In the genomic region with DNA sequence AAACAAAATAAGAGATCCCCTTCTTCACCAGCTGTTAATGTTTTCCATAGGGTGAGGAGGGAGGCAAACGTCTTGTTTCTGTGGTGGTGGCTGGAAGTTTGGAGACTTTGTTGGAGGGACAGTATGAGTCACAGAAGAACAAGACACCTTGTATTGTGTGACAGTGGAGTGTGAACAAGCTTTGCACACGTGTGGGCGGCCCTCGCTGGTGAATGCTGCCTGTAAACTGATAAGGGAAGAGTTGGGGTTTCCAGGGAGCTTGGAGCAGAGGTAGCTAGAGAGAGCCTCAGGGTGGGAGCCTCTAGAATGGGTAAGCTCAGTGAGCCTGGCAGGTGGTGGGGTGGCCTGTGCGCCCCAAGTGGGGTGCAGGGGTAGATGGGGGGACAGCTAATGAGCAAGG, we compare ENCODE assay signal across 15 cellular contexts.
A peak's percentile ranks its signal among the peaks of the same experiment; 100 is the strongest.
DNase-seq lines count a peak whose midpoint lies in the region; TF ChIP-seq lines count a peak whose summit lies in the region.
"Had no signal": no experiment of that assay in that cellular context is flagged by ENCODE, and none has a peak within 500 bp of the region (broad histone marks: within the 10 kb centered on the region; RNA-seq: fewer than 3 reads in every experiment).

No MANE protein-coding gene starts in this region.

- CTCF ChIA-PET in activated CD4-positive, alpha-beta memory T cell treated with anti-CD3 and anti-CD28 coated beads for 36 hours (lab: Charles Lee), result interaction anchor here (0.7 to 1.5 kb wide), 4 partner anchors 11 to 208 kb away, joined by 3 to 6 read pairs (median 4); no protein-coding TSS in a partner anchor
- CTCF ChIA-PET in Caco-2 (lab: Charles Lee), result interaction anchor here (0.5 kb wide), 1 partner anchor 1135 kb away, joined by 3 read pairs; no protein-coding TSS in a partner anchor

- H3K4me3 ChIP-seq in endodermal cell (ENCODE audit: low read length), result no peak overlapping the region
- no peak overlapping the region for H3K4me3 ChIP-seq in Caco-2 (ENCODE audit: low read depth, low read length)
- H3K4me3 ChIP-seq: pancreas, sigmoid colon had no signal

- H3K9me3 ChIP-seq in endodermal cell (ENCODE audit: control insufficient read depth, low read length) (no peaks in the 10 kb centered on the region), Caco-2 (no peaks in the 10 kb centered on the region)
- H3K9me3 ChIP-seq: pancreas, sigmoid colon had no signal

- DNase-seq in activated naive CD4-positive, alpha-beta T cell treated with Interleukin-2 at 50 U/mL for 16 hours, result peak; percentile 21
- DNase-seq in activated naive CD4-positive, alpha-beta T cell treated with anti-CD3 and anti-CD28 coated beads, Interleukin-2, amount 50 U/mL, for 16 hours, result no peak
- peak; percentile 64 for DNase-seq in activated CD4-positive, alpha-beta memory T cell treated with anti-CD3 and anti-CD28 coated beads for 36 hours
- DNase-seq in endodermal cell, result no peak
- DNase-seq in Caco-2, result no peak
- DNase-seq in NCI-H1092 treated with DMSO at 0.1 percent for 48 hours (lab: John Stamatoyannopoulos, UW), result no peak
- no peak for DNase-seq in endothelial cell (ENCODE audit: low spot score)
- DNase-seq: CD8-positive, alpha-beta memory T cell; DND-41; NCI-H1417 treated with DMSO at 0.1 percent for 48 hours; NCI-H2171 treated with DMSO at 0.1 percent for 48 hours; NCI-H82; pancreas; sigmoid colon had no signal

- peaks cover 31% of the 10 kb centered on the region for H3K4me1 Mint-ChIP-seq in activated CD4-positive, alpha-beta memory T cell treated with anti-CD3 and anti-CD28 coated beads for 36 hours (ENCODE audit: low read depth)
- H3K4me1 Mint-ChIP-seq in endodermal cell (peaks cover 19% of the 10 kb centered on the region), Caco-2 (ENCODE audit: low read depth, unreplicated experiment) (peaks cover 16% of the 10 kb centered on the region), endothelial cell (ENCODE audit: unreplicated experiment) (peaks cover 48% of the 10 kb centered on the region)
- H3K4me1 Mint-ChIP-seq in stimulated activated naive CD8-positive, alpha-beta T cell treated with anti-CD3 and anti-CD28 coated beads, Interleukin-15, Interleukin-2, amounts not matched to agents 100 ng/mL and 50 ng/mL, for 24 hours (ENCODE audit: low read depth), result peaks cover 64% of the 10 kb centered on the region

- 89 to 96% methylated on average over 4 to 5 of the region's 5 CpGs for WGBS in endodermal cell (ENCODE audit: insufficient coverage in 1 of 2, insufficient read length in 1 of 2), 2 experiments

- TF ChIP-seq CTCF in endodermal cell (conservative IDR thresholded peaks at IDR 0.05) (no peak), Caco-2 (IDR thresholded peaks at IDR 0.05; ENCODE audit: insufficient read depth in 1 of 2, low read depth in 1 of 2, low read length in 1 of 2, severe bottlenecking in 1 of 2, unreplicated experiment in 1 of 2) (no peak), endothelial cell (IDR thresholded peaks at IDR 0.05; ENCODE audit: unreplicated experiment) (no peak)

- H3K9me3 Mint-ChIP-seq in activated CD4-positive, alpha-beta memory T cell treated with anti-CD3 and anti-CD28 coated beads for 36 hours, result no peaks in the 10 kb centered on the region
- H3K9me3 Mint-ChIP-seq in endodermal cell (no peaks in the 10 kb centered on the region), Caco-2 (ENCODE audit: unreplicated experiment) (no peaks in the 10 kb centered on the region), endothelial cell (ENCODE audit: unreplicated experiment) (no peaks in the 10 kb centered on the region)
- H3K9me3 Mint-ChIP-seq in stimulated activated naive CD8-positive, alpha-beta T cell treated with anti-CD3 and anti-CD28 coated beads, Interleukin-15, Interleukin-2, amounts not matched to agents 100 ng/mL and 50 ng/mL, for 24 hours, result no peaks in the 10 kb centered on the region
- H3K9me3 Mint-ChIP-seq: CD8-positive, alpha-beta memory T cell had no signal

- H3K27me3 ChIP-seq in endodermal cell (ENCODE audit: control insufficient read depth, insufficient read depth, low read length, poor library complexity, severe bottlenecking) (no peaks in the 10 kb centered on the region), Caco-2 (replicated peaks; ENCODE audit: control insufficient read depth, insufficient read depth, low read length) (no peaks in the 10 kb centered on the region)
- H3K27me3 ChIP-seq: pancreas, sigmoid colon had no signal

- POLR2A ChIA-PET in activated CD4-positive, alpha-beta memory T cell treated with anti-CD3 and anti-CD28 coated beads for 36 hours (lab: Charles Lee), result interaction anchor here (0.9 to 1.3 kb wide), 3 partner anchors 30 to 136 kb away, joined by 3 to 5 read pairs (median 4); a partner anchor contains a TSS
- POLR2A ChIA-PET in Caco-2 (lab: Charles Lee), result no interaction called here

- peak overlapping the region; percentile 5 for H3K4me3 Mint-ChIP-seq in activated CD4-positive, alpha-beta memory T cell treated with anti-CD3 and anti-CD28 coated beads for 36 hours
- no peak overlapping the region for H3K4me3 Mint-ChIP-seq in endodermal cell
- H3K4me3 Mint-ChIP-seq in stimulated activated naive CD8-positive, alpha-beta T cell treated with anti-CD3 and anti-CD28 coated beads, Interleukin-15, Interleukin-2, amounts not matched to agents 100 ng/mL and 50 ng/mL, for 24 hours, result peak overlapping the region; percentile 63
- no peak overlapping the region for H3K4me3 Mint-ChIP-seq in Caco-2 (ENCODE audit: unreplicated experiment)
- no peak overlapping the region for H3K4me3 Mint-ChIP-seq in endothelial cell (ENCODE audit: unreplicated experiment)
- H3K4me3 Mint-ChIP-seq: CD8-positive, alpha-beta memory T cell had no signal

- H3K27ac ChIP-seq in endodermal cell (ENCODE audit: low read depth, low read length), result no peak overlapping the region
- H3K27ac ChIP-seq: pancreas, sigmoid colon had no signal

- peaks cover 7% of the 10 kb centered on the region for H3K27me3 Mint-ChIP-seq in activated CD4-positive, alpha-beta memory T cell treated with anti-CD3 and anti-CD28 coated beads for 36 hours
- H3K27me3 Mint-ChIP-seq in endodermal cell (ENCODE audit: insufficient read depth), result no peaks in the 10 kb centered on the region
- H3K27me3 Mint-ChIP-seq in stimulated activated naive CD8-positive, alpha-beta T cell treated with anti-CD3 and anti-CD28 coated beads, Interleukin-15, Interleukin-2, amounts not matched to agents 100 ng/mL and 50 ng/mL, for 24 hours, result no peaks in the 10 kb centered on the region
- no peaks in the 10 kb centered on the region for H3K27me3 Mint-ChIP-seq in Caco-2 (ENCODE audit: insufficient read depth, unreplicated experiment)
- peaks cover 4% of the 10 kb centered on the region for H3K27me3 Mint-ChIP-seq in endothelial cell (ENCODE audit: unreplicated experiment)

- no TSS peak for BruUV-seq in Caco-2 (replicated peaks; lab: Mats Ljungman, UMichigan)

- H3K4me1 ChIP-seq in endodermal cell (ENCODE audit: control insufficient read depth, insufficient read depth, low read length), result no peaks in the 10 kb centered on the region
- H3K4me1 ChIP-seq in Caco-2, result peaks cover 12% of the 10 kb centered on the region; the same call in 1 of the 2 replicates

- H3K36me3 Mint-ChIP-seq in activated CD4-positive, alpha-beta memory T cell treated with anti-CD3 and anti-CD28 coated beads for 36 hours, result no peaks in the 10 kb centered on the region
- H3K36me3 Mint-ChIP-seq in endodermal cell (ENCODE audit: low read depth), result no peaks in the 10 kb centered on the region
- H3K36me3 Mint-ChIP-seq in stimulated activated naive CD8-positive, alpha-beta T cell treated with anti-CD3 and anti-CD28 coated beads, Interleukin-15, Interleukin-2, amounts not matched to agents 100 ng/mL and 50 ng/mL, for 24 hours (ENCODE audit: low read depth), result no peaks in the 10 kb centered on the region
- peaks cover 5% of the 10 kb centered on the region for H3K36me3 Mint-ChIP-seq in Caco-2 (ENCODE audit: insufficient read depth, unreplicated experiment)
- no peaks in the 10 kb centered on the region for H3K36me3 Mint-ChIP-seq in endothelial cell (ENCODE audit: low read depth, unreplicated experiment)

- intact Hi-C loops in activated CD4-positive, alpha-beta memory T cell treated with anti-CD3 and anti-CD28 coated beads for 36 hours (cut with micrococcal nuclease), result no loop called here
- intact Hi-C loops in Caco-2 (cut with micrococcal nuclease; ENCODE audit: unreplicated experiment), result loop anchor here (10.0 kb wide), 1 partner anchor 135 kb away; a partner anchor contains a TSS

- H3K36me3 ChIP-seq in endodermal cell (ENCODE audit: control insufficient read depth, insufficient read depth, low read length) (no peaks in the 10 kb centered on the region), Caco-2 (ENCODE audit: control insufficient read depth, insufficient read depth, low read length) (no peaks in the 10 kb centered on the region)
- H3K36me3 ChIP-seq: pancreas, sigmoid colon had no signal

- H3K27ac Mint-ChIP-seq in activated CD4-positive, alpha-beta memory T cell treated with anti-CD3 and anti-CD28 coated beads for 36 hours, result no peak overlapping the region
- H3K27ac Mint-ChIP-seq in endodermal cell (peak overlapping the region; percentile 62), Caco-2 (ENCODE audit: unreplicated experiment) (no peak overlapping the region), endothelial cell (ENCODE audit: unreplicated experiment) (no peak overlapping the region)
- H3K27ac Mint-ChIP-seq in stimulated activated naive CD8-positive, alpha-beta T cell treated with anti-CD3 and anti-CD28 coated beads, Interleukin-15, Interleukin-2, amounts not matched to agents 100 ng/mL and 50 ng/mL, for 24 hours, result peak overlapping the region; percentile 91

- H3K9ac ChIP-seq in endodermal cell (ENCODE audit: extremely low read depth, low read length, poor library complexity, severe bottlenecking), result no peak overlapping the region

Comparison
In these comparisons a context has a peak if more than half of its experiments do, and no peak if none do; other contexts are left out.
1. DNase-seq: peak in activated naive CD4-positive, alpha-beta T cell treated with Interleukin-2 at 50 U/mL for 16 hours (single experiment) and activated CD4-positive, alpha-beta memory T cell treated with anti-CD3 and anti-CD28 coated beads for 36 hours (single experiment); none in activated naive CD4-positive, alpha-beta T cell treated with anti-CD3 and anti-CD28 coated beads, Interleukin-2, amount 50 U/mL, for 16 hours (single experiment), endodermal cell (single experiment), Caco-2 (0 of 2), NCI-H1092 treated with DMSO at 0.1 percent for 48 hours (single experiment) and endothelial cell (single experiment).
2. H3K27ac Mint-ChIP-seq: peak in endodermal cell (single experiment) and stimulated activated naive CD8-positive, alpha-beta T cell treated with anti-CD3 and anti-CD28 coated beads, Interleukin-15, Interleukin-2, amounts not matched to agents 100 ng/mL and 50 ng/mL, for 24 hours (single experiment); none in activated CD4-positive, alpha-beta memory T cell treated with anti-CD3 and anti-CD28 coated beads for 36 hours (single experiment), Caco-2 (single experiment) and endothelial cell (single experiment).
3. H3K4me3 Mint-ChIP-seq: peak in activated CD4-positive, alpha-beta memory T cell treated with anti-CD3 and anti-CD28 coated beads for 36 hours (single experiment) and stimulated activated naive CD8-positive, alpha-beta T cell treated with anti-CD3 and anti-CD28 coated beads, Interleukin-15, Interleukin-2, amounts not matched to agents 100 ng/mL and 50 ng/mL, for 24 hours (single experiment); none in endodermal cell (single experiment), Caco-2 (single experiment) and endothelial cell (single experiment).